In genomic region chr15:72402726-72403125, GRCh38 we compare ENCODE assay signal across 8 cellular contexts. TPM values are rescaled to one million over a fixed set of nuclear protein-coding genes. Genes with fewer than 3 reads are reported as not detected.
"Had no signal": no experiment of that assay in that cellular context is flagged by ENCODE, and none has a peak within 500 bp of the region (broad histone marks: within the 10 kb centered on the region; RNA-seq: fewer than 3 reads in every experiment).

No MANE protein-coding gene starts in this region.

- H2AFZ ChIP-seq: GM23248 had no signal

- H3K4me3 Mint-ChIP-seq: H9, IgD-negative memory B cell had no signal

- H3K9ac ChIP-seq: GM23248 had no signal

- H3K4me3 ChIP-seq: GM23248 had no signal

- H3K27ac ChIP-seq: GM23248 had no signal

- H3K4me1 Mint-ChIP-seq: H9, IgD-negative memory B cell had no signal

- DNase-seq: GM23248, H9, HCEC 1CT, KBM-7 had no signal

- ATAC-seq: HepG2 had no signal

- H3K9me3 Mint-ChIP-seq: IgD-negative memory B cell had no signal

RNA-seq across cellular contexts. Expression of gene TMEM202, which starts 4.6 kb away (rescaled TPM):
- total RNA-seq: GM23248, H1, H9, HepG2, HT-29 had no signal
- polyA plus RNA-seq: GM23248, H1, HepG2, IgD-negative memory B cell had no signal
